ENCODE assay signal across 15 cellular contexts in genomic region chr1:10108948-10109347, GRCh38.
DNase-seq lines count a peak whose midpoint lies in the region; ATAC-seq and TF ChIP-seq lines count a peak whose summit lies in the region.
"Had no signal": no experiment of that assay in that cellular context is flagged by ENCODE, and none has a peak within 500 bp of the region (broad histone marks: within the 10 kb centered on the region; RNA-seq: fewer than 3 reads in every experiment).

No MANE protein-coding gene starts in this region.

- no peak overlapping the region for H4K8ac ChIP-seq in mesenchymal stem cell (ENCODE audit: low read length)

- no peak for ATAC-seq in stimulated activated effector memory CD8-positive, alpha-beta T cell treated with anti-CD3 and anti-CD28 coated beads, Interleukin-12 subunit alpha, Interleukin-12 subunit beta, amount 100 ng/mL, for 72 hours
- ATAC-seq: T-helper 17 cell had no signal

- H2BK12ac ChIP-seq in mesenchymal stem cell (ENCODE audit: low read length in 2 of 2): no peak overlapping the region

- H3K4me1 ChIP-seq in HUES6 (ENCODE audit: control insufficient read depth, insufficient read depth, low read length): no peaks in the 10 kb centered on the region
- peaks cover 6% of the 10 kb centered on the region for H3K4me1 ChIP-seq in mesenchymal stem cell (ENCODE audit: control insufficient read depth, insufficient read depth, low read depth, low read length)

- peak overlapping the region; percentile 43 for H3K27ac Mint-ChIP-seq in stimulated activated effector memory CD8-positive, alpha-beta T cell treated with anti-CD3 and anti-CD28 coated beads, Interleukin-12 subunit alpha, Interleukin-12 subunit beta, amount 100 ng/mL, for 72 hours
- H3K27ac Mint-ChIP-seq: activated T-cell treated with anti-CD3 and anti-CD28 coated beads, Interleukin-2, amount 50 U/mL, for 24 hours; naive B cell; T-helper 17 cell had no signal

- peaks cover 78% of the 10 kb centered on the region for H3K36me3 Mint-ChIP-seq in stimulated activated effector memory CD8-positive, alpha-beta T cell treated with anti-CD3 and anti-CD28 coated beads, Interleukin-12 subunit alpha, Interleukin-12 subunit beta, amount 100 ng/mL, for 72 hours

- H3K18ac ChIP-seq in mesenchymal stem cell (ENCODE audit: low read depth in 1 of 2, low read length in 2 of 2): peak overlapping the region in 1 of 2 experiments; percentile 59

- no peak for TF ChIP-seq CTCF in dorsolateral prefrontal cortex (IDR thresholded peaks at IDR 0.05 in 54 of 56, conservative IDR thresholded peaks at IDR 0.05 in 2 of 56; ENCODE audit: low read depth in 1 of 56, partially characterized antibody in 56 of 56)

- H3K4me3 ChIP-seq in HUES6 (ENCODE audit: low read depth, low read length) (no peak overlapping the region), dorsolateral prefrontal cortex (peak overlapping the region in 27 of 59 donors; percentile 0 to 33 (median 14)), mesenchymal stem cell (ENCODE audit: insufficient read depth in 1 of 2, low read depth in 1 of 2, low read length in 2 of 2) (no peak overlapping the region)
- H3K4me3 ChIP-seq: adrenal gland had no signal

- H2BK5ac ChIP-seq in mesenchymal stem cell (ENCODE audit: low read depth, low read length, poor library complexity, severe bottlenecking): no peak overlapping the region

- H3K36me3 ChIP-seq in HUES6 (ENCODE audit: control insufficient read depth, insufficient read depth, low read length): peaks cover 57% of the 10 kb centered on the region
- H3K36me3 ChIP-seq in mesenchymal stem cell (ENCODE audit: control insufficient read depth in 1 of 2, insufficient read depth in 2 of 2, low read depth in 1 of 2, low read length in 2 of 2): peaks cover 20 to 60% of the 10 kb centered on the region in 2 experiments

- H3K4me3 Mint-ChIP-seq in stimulated activated effector memory CD8-positive, alpha-beta T cell treated with anti-CD3 and anti-CD28 coated beads, Interleukin-12 subunit alpha, Interleukin-12 subunit beta, amount 100 ng/mL, for 72 hours: no peak overlapping the region
- H3K4me3 Mint-ChIP-seq: activated T-cell treated with anti-CD3 and anti-CD28 coated beads, Interleukin-2, amount 50 U/mL, for 24 hours; naive B cell; T-helper 17 cell; type B pancreatic cell had no signal

- H3K9me3 ChIP-seq in HUES6 (ENCODE audit: control insufficient read depth, insufficient read depth, low read depth, low read length) (no peaks in the 10 kb centered on the region), mesenchymal stem cell (ENCODE audit: control insufficient read depth, low read length) (no peaks in the 10 kb centered on the region)
- H3K9me3 ChIP-seq: adrenal gland had no signal

- 95% methylated on average over 6 of the region's 7 CpGs for WGBS in mesenchymal stem cell

- no peak overlapping the region for H3K4me2 ChIP-seq in mesenchymal stem cell (ENCODE audit: low read length, poor library complexity, severe bottlenecking)

- H3K9me3 Mint-ChIP-seq in stimulated activated effector memory CD8-positive, alpha-beta T cell treated with anti-CD3 and anti-CD28 coated beads, Interleukin-12 subunit alpha, Interleukin-12 subunit beta, amount 100 ng/mL, for 72 hours: no peaks in the 10 kb centered on the region
- H3K9me3 Mint-ChIP-seq: activated T-cell treated with anti-CD3 and anti-CD28 coated beads, Interleukin-2, amount 50 U/mL, for 24 hours; naive B cell; type B pancreatic cell had no signal

- H3K4me1 Mint-ChIP-seq in stimulated activated effector memory CD8-positive, alpha-beta T cell treated with anti-CD3 and anti-CD28 coated beads, Interleukin-12 subunit alpha, Interleukin-12 subunit beta, amount 100 ng/mL, for 72 hours: peaks cover 5% of the 10 kb centered on the region

- no peak overlapping the region for H3K4ac ChIP-seq in mesenchymal stem cell (ENCODE audit: low read depth in 1 of 2, low read length in 2 of 2)

- H3K9ac ChIP-seq in HUES6 (ENCODE audit: low read length): no peak overlapping the region
- no peak overlapping the region for H3K9ac ChIP-seq in mesenchymal stem cell (ENCODE audit: low read length)

- H3K14ac ChIP-seq in mesenchymal stem cell (ENCODE audit: low read length in 2 of 2): no peak overlapping the region

- no peak overlapping the region for H4K91ac ChIP-seq in mesenchymal stem cell (ENCODE audit: low read length)

- H2BK120ac ChIP-seq in mesenchymal stem cell (ENCODE audit: low read depth, low read length): no peak overlapping the region

- intact Hi-C loops in dorsolateral prefrontal cortex (cut with DNase I): loop anchor here (2.0 to 5.0 kb wide), 3 partner anchors 16 to 77 kb away; partner anchors contain the start of gene UBE4B (in 1 of the 2)

- peaks cover 30% of the 10 kb centered on the region for H3K79me1 ChIP-seq in mesenchymal stem cell (replicated peaks; ENCODE audit: low read length, poor library complexity, severe bottlenecking)

- H3K27ac ChIP-seq in HUES6 (ENCODE audit: low read depth, low read length) (peak overlapping the region; percentile 13; the same call in 1 of the 2 replicates), dorsolateral prefrontal cortex (peak overlapping the region; percentile 63 to 97 (median 88)), mesenchymal stem cell (ENCODE audit: low read length, poor library complexity, severe bottlenecking) (peak overlapping the region; percentile 33)

- no peak overlapping the region for H2BK15ac ChIP-seq in mesenchymal stem cell (ENCODE audit: low read depth, poor library complexity, severe bottlenecking)

- H2AK5ac ChIP-seq in mesenchymal stem cell (ENCODE audit: low read length, severe bottlenecking): no peak overlapping the region

- H2AFZ ChIP-seq in mesenchymal stem cell (ENCODE audit: low read depth, low read length): no peak overlapping the region

- H3K27me3 ChIP-seq in HUES6 (ENCODE audit: control insufficient read depth, insufficient read depth, low read length) (no peaks in the 10 kb centered on the region), dorsolateral prefrontal cortex (no peaks in the 10 kb centered on the region), mesenchymal stem cell (ENCODE audit: control insufficient read depth in 1 of 2, insufficient read depth in 1 of 2, low read length in 2 of 2) (no peaks in the 10 kb centered on the region)
- H3K27me3 ChIP-seq: adrenal gland had no signal

- H3K23ac ChIP-seq in mesenchymal stem cell (ENCODE audit: low read length in 2 of 2): no peak overlapping the region

- peak in 4 of 10 donors; percentile 43 to 54 (median 46) for DNase-seq in dorsolateral prefrontal cortex
- no peak for DNase-seq in mesenchymal stem cell
- no peak for DNase-seq in stimulated activated effector memory CD8-positive, alpha-beta T cell treated with anti-CD3 and anti-CD28 coated beads, Interleukin-12 subunit alpha, Interleukin-12 subunit beta, amount 100 ng/mL, for 72 hours (ENCODE audit: low spot score in 2 of 2)
- no peak for DNase-seq in NCI-H1092 (lab: John Stamatoyannopoulos, UW)
- no peak for DNase-seq in DMS153 treated with DMSO at 0.1 percent for 48 hours (lab: John Stamatoyannopoulos, UW; ENCODE audit: unreplicated experiment)
- DNase-seq in hepatic stellate cell (ENCODE audit: low spot score): no peak
- no peak for DNase-seq in 8988T
- DNase-seq: activated T-cell treated with anti-CD3 and anti-CD28 coated beads, Interleukin-2, amount 50 U/mL, for 24 hours; adrenal gland; DMS153; naive B cell; NCI-H1092 treated with DMSO at 0.1 percent for 48 hours; T-helper 17 cell had no signal

Comparison
In these comparisons a context has a peak if more than half of its experiments do, and no peak if none do; other contexts are left out.
1. H3K27ac ChIP-seq: peak in every context shown above with its lines; median percentile 88 in dorsolateral prefrontal cortex; 33 in mesenchymal stem cell; 13 in HUES6.